Comparison of ENCODE assay signal across 16 cellular contexts in the genomic region with DNA sequence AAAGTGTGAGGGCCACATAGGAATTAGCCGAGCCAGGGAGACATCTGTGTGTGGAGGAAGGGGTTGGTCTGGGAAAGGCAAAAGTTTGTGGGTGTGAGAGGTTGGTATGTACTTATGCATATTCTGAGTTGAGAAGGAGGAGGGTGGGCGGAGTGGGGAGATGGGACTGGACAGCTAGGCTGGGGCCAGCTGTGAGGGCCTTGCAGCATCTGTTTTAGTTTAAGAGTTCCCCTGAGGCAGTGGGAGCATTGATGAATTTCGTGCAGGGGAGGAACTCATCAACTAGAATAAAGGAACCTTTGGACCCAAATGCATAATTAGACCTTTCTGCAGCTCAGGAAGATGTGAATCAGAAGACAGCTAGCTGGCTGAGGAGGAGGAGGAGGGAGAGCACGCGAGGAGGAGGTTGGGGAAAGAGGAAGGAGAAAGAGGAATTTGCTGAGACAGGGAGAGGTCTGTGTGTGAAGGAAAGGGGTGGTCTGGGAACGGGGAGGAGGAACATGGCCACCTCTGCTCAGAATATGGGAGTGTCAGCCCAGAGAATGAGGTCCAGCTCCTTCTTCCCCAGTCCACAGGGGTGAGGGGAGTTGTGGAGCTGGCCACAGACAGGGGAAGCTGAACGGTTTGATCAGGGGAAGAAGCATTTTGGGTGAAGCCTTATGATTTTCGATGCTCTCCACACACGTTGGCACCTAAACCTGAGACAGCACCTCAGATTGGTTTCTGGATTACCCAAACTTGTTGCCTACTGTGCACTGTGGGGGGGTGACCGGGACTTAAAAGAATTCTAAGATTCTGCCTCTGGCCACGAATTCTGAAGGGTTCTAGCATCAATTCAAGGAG. TPM values are rescaled to one million over a fixed set of nuclear protein-coding genes. Genes with fewer than 3 reads are reported as not detected.
DNase-seq lines count a peak whose midpoint lies in the region; ATAC-seq and TF ChIP-seq lines count a peak whose summit lies in the region.
"Had no signal": no experiment of that assay in that cellular context is flagged by ENCODE, and none has a peak within 500 bp of the region (broad histone marks: within the 10 kb centered on the region; RNA-seq: fewer than 3 reads in every experiment).

No MANE protein-coding gene starts in this region.

- H3K36me3 ChIP-seq in SK-N-MC (ENCODE audit: insufficient read depth, low read length), result no peaks in the 10 kb centered on the region
- H3K36me3 ChIP-seq: colonic mucosa, thoracic aorta had no signal

- H3K9me3 Mint-ChIP-seq in activated CD8-positive, alpha-beta T cell treated with anti-CD3 and anti-CD28 coated beads for 36 hours, result no peaks in the 10 kb centered on the region
- H3K9me3 Mint-ChIP-seq: activated T-cell treated with anti-CD3 and anti-CD28 coated beads, Interleukin-2, amount 50 U/mL, for 72 hours; T-helper 2 cell treated with Interferon-gamma antibody and Interleukin-4, amounts not matched to agents 5 μg/mL and 100 μg/mL, for 36 hours had no signal

- no peak overlapping the region for H3K27ac Mint-ChIP-seq in activated CD8-positive, alpha-beta T cell treated with anti-CD3 and anti-CD28 coated beads for 36 hours
- H3K27ac Mint-ChIP-seq: activated T-cell treated with anti-CD3 and anti-CD28 coated beads, Interleukin-2, amount 50 U/mL, for 72 hours; T-helper 2 cell treated with Interferon-gamma antibody and Interleukin-4, amounts not matched to agents 5 μg/mL and 100 μg/mL, for 36 hours had no signal

- no peak overlapping the region for H3K27ac ChIP-seq in SK-N-MC
- H3K27ac ChIP-seq: A549, colonic mucosa, thoracic aorta had no signal

- ATAC-seq in left ventricle myocardium superior, result peak; percentile 51
- no peak for ATAC-seq in activated CD8-positive, alpha-beta T cell treated with anti-CD3 and anti-CD28 coated beads for 36 hours
- ATAC-seq: A549; activated T-cell treated with anti-CD3 and anti-CD28 coated beads, Interleukin-2, amount 50 U/mL, for 72 hours had no signal

- no peaks in the 10 kb centered on the region for H3K9me3 ChIP-seq in SK-N-MC (ENCODE audit: low read depth, low read length)
- H3K9me3 ChIP-seq: A549, colonic mucosa, thoracic aorta had no signal

- POLR2A ChIA-PET in activated CD8-positive, alpha-beta T cell treated with anti-CD3 and anti-CD28 coated beads for 36 hours (lab: Charles Lee), result no interaction called here

- DNase-seq in left ventricle myocardium superior (no peak), cardiac septum (ENCODE audit: low spot score) (no peak), SK-N-MC (ENCODE audit: low read depth, low spot score) (peak; percentile 37), head of caudate nucleus (peak in 23 of 42 donors; percentile 26 to 76 (median 47)), posterior vena cava (ENCODE audit: low spot score) (no peak), NCI-H2029 (lab: John Stamatoyannopoulos, UW) (no peak)
- DNase-seq in activated CD8-positive, alpha-beta T cell treated with anti-CD3 and anti-CD28 coated beads for 36 hours, result no peak
- no peak for DNase-seq in activated CD8-positive, alpha-beta memory T cell treated with anti-CD3 and anti-CD28 coated beads, Interleukin-2, amount 50 U/mL, for 48 hours
- DNase-seq: activated CD4-positive, alpha-beta T cell treated with anti-CD3 and anti-CD28 coated beads for 4 hours; activated T-cell treated with anti-CD3 and anti-CD28 coated beads, Interleukin-2, amount 50 U/mL, for 72 hours; colonic mucosa; NCI-H2107 had no signal

- peak overlapping the region; percentile 39 for H3K4me3 ChIP-seq in SK-N-MC
- H3K4me3 ChIP-seq: A549, colonic mucosa, thoracic aorta had no signal

- CTCF ChIA-PET in activated CD8-positive, alpha-beta T cell treated with anti-CD3 and anti-CD28 coated beads for 36 hours (lab: Charles Lee), result interaction anchor here (1.0 to 3.6 kb wide), 2 partner anchors 18 to 210 kb away, joined by 3 to 24 read pairs; no protein-coding TSS in a partner anchor

- no peaks in the 10 kb centered on the region for H3K4me1 Mint-ChIP-seq in activated CD8-positive, alpha-beta T cell treated with anti-CD3 and anti-CD28 coated beads for 36 hours (ENCODE audit: low read depth)

- H3K9ac ChIP-seq in SK-N-MC (ENCODE audit: insufficient read length), result no peak overlapping the region

- H3K27me3 Mint-ChIP-seq in activated CD8-positive, alpha-beta T cell treated with anti-CD3 and anti-CD28 coated beads for 36 hours, result peaks cover 4% of the 10 kb centered on the region

- no peak overlapping the region for H3K4me3 Mint-ChIP-seq in activated CD8-positive, alpha-beta T cell treated with anti-CD3 and anti-CD28 coated beads for 36 hours
- H3K4me3 Mint-ChIP-seq: activated T-cell treated with anti-CD3 and anti-CD28 coated beads, Interleukin-2, amount 50 U/mL, for 72 hours; T-helper 2 cell treated with Interferon-gamma antibody and Interleukin-4, amounts not matched to agents 5 μg/mL and 100 μg/mL, for 36 hours had no signal

- intact Hi-C loops in left ventricle myocardium superior (cut with micrococcal nuclease) (no loop called here), cardiac septum (cut with DNase I) (no loop called here), head of caudate nucleus (cut with DNase I) (no loop called here), posterior vena cava (cut with DNase I) (no loop called here)
- intact Hi-C loops in activated CD8-positive, alpha-beta T cell treated with anti-CD3 and anti-CD28 coated beads for 36 hours (cut with micrococcal nuclease), result no loop called here

- H3K36me3 Mint-ChIP-seq in activated CD8-positive, alpha-beta T cell treated with anti-CD3 and anti-CD28 coated beads for 36 hours (ENCODE audit: low read depth), result peaks cover 14% of the 10 kb centered on the region

- TF ChIP-seq CTCF in activated CD8-positive, alpha-beta T cell treated with anti-CD3 and anti-CD28 coated beads for 36 hours (IDR thresholded peaks at IDR 0.05), result no peak

RNA-seq across cellular contexts. Expression of a gene that starts 27.8 kb away (rescaled TPM):
- total RNA-seq in left ventricle myocardium superior, result not detected
- 0.16 TPM for total RNA-seq in cardiac septum
- not detected for total RNA-seq in activated CD8-positive, alpha-beta T cell treated with anti-CD3 and anti-CD28 coated beads for 36 hours
- not detected for total RNA-seq in posterior vena cava
- total RNA-seq: activated T-cell treated with anti-CD3 and anti-CD28 coated beads, Interleukin-2, amount 50 U/mL, for 72 hours; colonic mucosa; lung microvascular endothelial cell; thoracic aorta had no signal

RNA-seq across cellular contexts. Expression of a gene that starts 31.8 kb away (rescaled TPM):
- total RNA-seq in left ventricle myocardium superior (21.3 TPM), cardiac septum (46.7 TPM), posterior vena cava (1 to 10 TPM; 2.0 to 3.1 TPM)
- 10 to 100 TPM; 78.8 to 79.9 TPM for total RNA-seq in activated CD8-positive, alpha-beta T cell treated with anti-CD3 and anti-CD28 coated beads for 36 hours

RNA-seq across cellular contexts. Expression of a gene that starts 50.9 kb away (rescaled TPM):
- total RNA-seq in left ventricle myocardium superior (24.3 TPM), cardiac septum (27.7 TPM), posterior vena cava (10 to 100 TPM; 40.8 to 43.5 TPM)
- total RNA-seq in activated CD8-positive, alpha-beta T cell treated with anti-CD3 and anti-CD28 coated beads for 36 hours, result 10 to 100 TPM; 76.5 to 82.2 TPM

Comparison
In these comparisons a context has a peak if more than half of its experiments do, and no peak if none do; other contexts are left out.
1. DNase-seq: peak in SK-N-MC (single experiment) and head of caudate nucleus (23 of 42); none in left ventricle myocardium superior (single experiment), cardiac septum (single experiment), activated CD8-positive, alpha-beta T cell treated with anti-CD3 and anti-CD28 coated beads for 36 hours (single experiment), posterior vena cava (single experiment), NCI-H2029 (single experiment) and activated CD8-positive, alpha-beta memory T cell treated with anti-CD3 and anti-CD28 coated beads, Interleukin-2, amount 50 U/mL, for 48 hours (single experiment).